2 cellular contexts compared by ENCODE assay signal in genomic region chr6:3784423-3784822, GRCh38.
TF ChIP-seq lines count a peak whose summit lies in the region.

No MANE protein-coding gene starts in this region.

TF ChIP-seq in GM23338, 12 proteins besides CTCF, POLR2A, EP300 and RAD21:
- no peak for TF ChIP-seq POLR2AphosphoS5 (IDR thresholded peaks at IDR 0.05; ENCODE audit: low read depth)
- no peak for TF ChIP-seq STAT1 (IDR thresholded peaks at IDR 0.05; ENCODE audit: unreplicated experiment)
- no peak for TF ChIP-seq NANOG (IDR thresholded peaks at IDR 0.05; ENCODE audit: borderline replicate concordance)
- TF ChIP-seq CREB1 (CRISPR knock-in tag; IDR thresholded peaks at IDR 0.05; ENCODE audit: low read depth), result no peak
- TF ChIP-seq EZH2phosphoT487 (IDR thresholded peaks at IDR 0.05; ENCODE audit: unreplicated experiment), result no peak
- no peak for TF ChIP-seq JUNB (IDR thresholded peaks at IDR 0.05; ENCODE audit: unreplicated experiment)
- TF ChIP-seq REST (IDR thresholded peaks at IDR 0.05; ENCODE audit: unreplicated experiment), result no peak
- no peak for TF ChIP-seq ZNF331 (CRISPR knock-in tag; IDR thresholded peaks at IDR 0.05; ENCODE audit: low read depth)
- TF ChIP-seq ZNF462 (CRISPR knock-in tag; IDR thresholded peaks at IDR 0.05), result no peak
- TF ChIP-seq ZNF114 (CRISPR knock-in tag; IDR thresholded peaks at IDR 0.05), result no peak
- no peak for TF ChIP-seq ETS1 (IDR thresholded peaks at IDR 0.05)
- no peak for TF ChIP-seq EZH2 (IDR thresholded peaks at IDR 0.05; ENCODE audit: low read depth, unreplicated experiment)

TF ChIP-seq in IMR-90, 13 proteins besides CTCF, POLR2A, EP300 and RAD21:
- TF ChIP-seq RCOR1 (IDR thresholded peaks at IDR 0.05; ENCODE audit: insufficient replicate concordance, low read length), result no peak
- no peak for TF ChIP-seq CEBPB (IDR thresholded peaks at IDR 0.05; ENCODE audit: low read depth, low read length)
- no peak for TF ChIP-seq USF2 (IDR thresholded peaks at IDR 0.05; ENCODE audit: low read depth, low read length)
- no peak for TF ChIP-seq MAZ (IDR thresholded peaks at IDR 0.05; ENCODE audit: borderline replicate concordance, low read depth, low read length)
- TF ChIP-seq CHD1 (IDR thresholded peaks at IDR 0.05; ENCODE audit: low read depth, low read length), result no peak
- TF ChIP-seq FOS (IDR thresholded peaks at IDR 0.05; ENCODE audit: low read depth, low read length), result no peak
- no peak for TF ChIP-seq SMC3 (IDR thresholded peaks at IDR 0.05; ENCODE audit: low read depth, low read length)
- no peak for TF ChIP-seq ELK1 (IDR thresholded peaks at IDR 0.05; ENCODE audit: borderline replicate concordance, low read depth, low read length)
- no peak for TF ChIP-seq BHLHE40 (IDR thresholded peaks at IDR 0.05; ENCODE audit: low read depth, low read length)
- TF ChIP-seq NFE2L2 (IDR thresholded peaks at IDR 0.05; ENCODE audit: low read depth, low read length), result no peak
- no peak for TF ChIP-seq MXI1 (IDR thresholded peaks at IDR 0.05; ENCODE audit: borderline replicate concordance, low read depth, low read length)
- no peak for TF ChIP-seq RFX5 (IDR thresholded peaks at IDR 0.05; ENCODE audit: low read depth, low read length)
